Comparison of ENCODE assay signal across 8 cellular contexts in genomic region chr1:54798769-54799641, GRCh38.
DNase-seq lines count a peak whose midpoint lies in the region; ATAC-seq lines count a peak whose summit lies in the region.

No MANE protein-coding gene starts in this region.

- peak overlapping the region; percentile 71 for H3K27ac Mint-ChIP-seq in activated naive CD8-positive, alpha-beta T cell treated with anti-CD3 and anti-CD28 coated beads, Interleukin-2, amount 50 U/mL, for 24 hours

- H3K4me1 Mint-ChIP-seq in activated naive CD8-positive, alpha-beta T cell treated with anti-CD3 and anti-CD28 coated beads, Interleukin-2, amount 50 U/mL, for 24 hours: peaks cover 39% of the 10 kb centered on the region

- no peaks in the 10 kb centered on the region for H3K36me3 Mint-ChIP-seq in activated naive CD8-positive, alpha-beta T cell treated with anti-CD3 and anti-CD28 coated beads, Interleukin-2, amount 50 U/mL, for 24 hours (ENCODE audit: low read depth)

- DNase-seq in NCI-H82 (lab: John Stamatoyannopoulos, UW) (peak; percentile 65), NCI-H82 treated with DMSO at 0.1 percent for 48 hours (lab: John Stamatoyannopoulos, UW; ENCODE audit: unreplicated experiment) (no peak), hepatic stellate cell (ENCODE audit: low spot score) (no peak), superior temporal gyrus (ENCODE audit: extremely low spot score) (no peak)
- peak; percentile 49 for DNase-seq in activated naive CD8-positive, alpha-beta T cell treated with anti-CD3 and anti-CD28 coated beads, Interleukin-2, amount 50 U/mL, for 24 hours
- DNase-seq in stimulated activated CD4-positive, alpha-beta T cell treated with anti-CD3 and anti-CD28 coated beads, Interleukin-12 subunit alpha, Interleukin-12 subunit beta, amount 100 ng/mL, for 48 hours (ENCODE audit: low read depth in 2 of 3, low spot score in 1 of 3): peak; percentile 31 to 44 (median 39)

- H3K27me3 Mint-ChIP-seq in activated naive CD8-positive, alpha-beta T cell treated with anti-CD3 and anti-CD28 coated beads, Interleukin-2, amount 50 U/mL, for 24 hours: no peaks in the 10 kb centered on the region

- no peaks in the 10 kb centered on the region for H3K9me3 Mint-ChIP-seq in activated naive CD8-positive, alpha-beta T cell treated with anti-CD3 and anti-CD28 coated beads, Interleukin-2, amount 50 U/mL, for 24 hours

- H3K4me3 Mint-ChIP-seq in activated naive CD8-positive, alpha-beta T cell treated with anti-CD3 and anti-CD28 coated beads, Interleukin-2, amount 50 U/mL, for 24 hours: peak overlapping the region; percentile 72

- ATAC-seq in HG03565 (IDR thresholded peaks at IDR 0.05; ENCODE audit: unreplicated experiment) (peak; percentile 38), HG03460 (IDR thresholded peaks at IDR 0.05; ENCODE audit: unreplicated experiment) (no peak)
- ATAC-seq in activated naive CD8-positive, alpha-beta T cell treated with anti-CD3 and anti-CD28 coated beads, Interleukin-2, amount 50 U/mL, for 24 hours: peak; percentile 60

Comparison
In these comparisons a context has a peak if more than half of its experiments do, and no peak if none do; other contexts are left out.
1. DNase-seq: peak in NCI-H82 (single experiment), activated naive CD8-positive, alpha-beta T cell treated with anti-CD3 and anti-CD28 coated beads, Interleukin-2, amount 50 U/mL, for 24 hours (single experiment) and stimulated activated CD4-positive, alpha-beta T cell treated with anti-CD3 and anti-CD28 coated beads, Interleukin-12 subunit alpha, Interleukin-12 subunit beta, amount 100 ng/mL, for 48 hours (3 of 3); none in NCI-H82 treated with DMSO at 0.1 percent for 48 hours (single experiment), hepatic stellate cell (single experiment) and superior temporal gyrus (single experiment).